21 cellular contexts compared by ENCODE assay signal in the genomic region with DNA sequence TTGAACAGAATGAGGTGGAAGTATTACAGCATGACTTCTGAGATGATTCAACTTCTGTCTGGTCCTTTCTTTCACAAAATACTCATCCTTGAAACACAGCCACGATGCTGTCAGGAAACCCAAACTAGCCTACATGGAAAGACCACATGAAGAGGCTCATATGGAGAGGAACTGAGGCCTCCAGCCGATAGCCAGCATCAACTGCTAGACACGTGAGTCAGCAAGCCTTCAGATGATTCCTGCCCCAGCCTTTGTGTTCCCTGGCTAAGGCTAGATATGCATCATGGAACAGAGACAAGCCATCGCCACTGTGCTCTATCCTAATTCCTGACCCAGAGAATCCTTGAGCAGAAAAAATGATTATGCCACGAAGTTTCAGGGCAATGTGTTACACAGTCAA.
DNase-seq lines count a peak whose midpoint lies in the region; ATAC-seq and TF ChIP-seq lines count a peak whose summit lies in the region.
"Had no signal": no experiment of that assay in that cellular context is flagged by ENCODE, and none has a peak within 500 bp of the region (broad histone marks: within the 10 kb centered on the region; RNA-seq: fewer than 3 reads in every experiment).

No MANE protein-coding gene starts in this region.

- peaks cover 22% of the 10 kb centered on the region for H3K4me1 ChIP-seq in GM23248 (ENCODE audit: insufficient read depth)
- H3K4me1 ChIP-seq in SK-N-SH (ENCODE audit: control insufficient read depth in 1 of 2, insufficient read depth in 2 of 2, low read depth in 1 of 2, low read length in 1 of 2) = peaks cover 0 to 11% of the 10 kb centered on the region in 2 experiments; a peak in 1 of 4 replicates
- H3K4me1 ChIP-seq in fibroblast of lung (ENCODE audit: control insufficient read depth, extremely low read depth, insufficient read depth, low read length) = peaks cover 2% of the 10 kb centered on the region
- no peaks in the 10 kb centered on the region for H3K4me1 ChIP-seq in left lung
- H3K4me1 ChIP-seq: breast epithelium, pancreas, sigmoid colon had no signal

- no peak overlapping the region for H3K9ac ChIP-seq in GM23248
- H3K9ac ChIP-seq in SK-N-SH = no peak overlapping the region
- H3K9ac ChIP-seq in fibroblast of lung (ENCODE audit: insufficient read depth, low read length) = no peak overlapping the region

- H3F3A ChIP-seq in GM23248 (ENCODE audit: insufficient read depth) = peaks cover 22% of the 10 kb centered on the region; the same call in 1 of the 2 replicates
- H3F3A ChIP-seq in SK-N-SH (replicated peaks; ENCODE audit: insufficient read depth) = peaks cover 14% of the 10 kb centered on the region

- H3K27ac ChIP-seq in GM23248 = no peak overlapping the region
- peak overlapping the region in 1 of 2 experiments; percentile 56; a peak in 2 of 4 replicates for H3K27ac ChIP-seq in SK-N-SH (ENCODE audit: low read depth in 2 of 2, low read length in 1 of 2)
- H3K27ac ChIP-seq in fibroblast of lung (ENCODE audit: insufficient read depth, low read length) = no peak overlapping the region
- no peak overlapping the region for H3K27ac ChIP-seq in left lung
- H3K27ac ChIP-seq: breast epithelium, pancreas, sigmoid colon had no signal

- DNase-seq in GM23248 = peak; percentile 68
- no peak for DNase-seq in SK-N-SH
- DNase-seq in fibroblast of lung (ENCODE audit: low read depth in 2 of 2) = peak; percentile 42 to 76
- DNase-seq in renal cortical epithelial cell (ENCODE audit: low read depth) = peak; percentile 32
- DNase-seq in left lung = no peak
- DNase-seq in activated T-cell treated with anti-CD3 and anti-CD28 coated beads, Interleukin-2, amount 50 U/mL, for 48 hours = no peak
- DNase-seq in HT-29 (ENCODE audit: low spot score) = no peak
- DNase-seq in NCI-H2081 (lab: John Stamatoyannopoulos, UW) = no peak
- DNase-seq: activated CD4-positive, alpha-beta T cell treated with anti-CD3 and anti-CD28 coated beads, Interleukin-2, amount 50 U/mL, for 1 hour; activated naive CD4-positive, alpha-beta T cell treated with anti-CD3 and anti-CD28 coated beads for 36 hours; activated T-cell treated with anti-CD3 and anti-CD28 coated beads for 4 hours; AML-193; MM.1S; NCI-H187; NCI-H446; NK-92 treated with Interleukin-12 subunit alpha and Interleukin-12 subunit beta, amount 100 ng/mL, for 24 hours; pancreas; sigmoid colon; stimulated activated CD4-positive, alpha-beta T cell treated with anti-CD3 and anti-CD28 coated beads, Interleukin-2, amount 100 ng/mL, for 48 hours; T-helper 1 cell had no signal

- H3K36me3 ChIP-seq in GM23248 (ENCODE audit: low read depth) (no peaks in the 10 kb centered on the region), SK-N-SH (replicated peaks in 1 of 2; ENCODE audit: control insufficient read depth in 1 of 2, insufficient read depth in 2 of 2, low read length in 1 of 2) (no peaks in the 10 kb centered on the region), fibroblast of lung (ENCODE audit: control insufficient read depth, insufficient read depth, low read length) (no peaks in the 10 kb centered on the region), left lung (no peaks in the 10 kb centered on the region)
- H3K36me3 ChIP-seq: breast epithelium, pancreas, sigmoid colon had no signal

- CTCF ChIA-PET in SK-N-SH (lab: Yijun Ruan, JAX) = no interaction called here

- in situ Hi-C loops in GM23248 (cut with MboI) = no loop called here

- no peaks in the 10 kb centered on the region for H3K79me2 ChIP-seq in GM23248 (ENCODE audit: insufficient read depth)
- no peaks in the 10 kb centered on the region for H3K79me2 ChIP-seq in SK-N-SH (ENCODE audit: insufficient read depth)
- no peaks in the 10 kb centered on the region for H3K79me2 ChIP-seq in fibroblast of lung (ENCODE audit: control insufficient read depth, insufficient read depth, low read length)

- H3K4me3 ChIP-seq in GM23248 (no peak overlapping the region), SK-N-SH (ENCODE audit: low read depth in 2 of 2, low read length in 1 of 2) (no peak overlapping the region), fibroblast of lung (replicated peaks in 1 of 4; ENCODE audit: control extremely low read depth in 1 of 4, insufficient read depth in 1 of 4, low read depth in 3 of 4, low read length in 4 of 4) (no peak overlapping the region), left lung (no peak overlapping the region)
- H3K4me3 ChIP-seq: breast epithelium, pancreas, sigmoid colon had no signal

- POLR2A ChIA-PET in SK-N-SH (lab: Yijun Ruan, JAX) = no interaction called here

- H3K9me3 ChIP-seq in GM23248 (ENCODE audit: low read depth) = no peaks in the 10 kb centered on the region
- H3K9me3 ChIP-seq in SK-N-SH = no peaks in the 10 kb centered on the region
- H3K9me3 ChIP-seq in fibroblast of lung (ENCODE audit: control insufficient read depth, insufficient read depth, low read depth, low read length) = no peaks in the 10 kb centered on the region
- no peaks in the 10 kb centered on the region for H3K9me3 ChIP-seq in left lung
- H3K9me3 ChIP-seq: breast epithelium, pancreas, sigmoid colon had no signal

- H4K20me1 ChIP-seq in GM23248 (ENCODE audit: insufficient read depth) = no peaks in the 10 kb centered on the region
- no peaks in the 10 kb centered on the region for H4K20me1 ChIP-seq in SK-N-SH (ENCODE audit: insufficient read depth)
- H4K20me1 ChIP-seq in fibroblast of lung (ENCODE audit: control insufficient read depth, extremely low read depth, insufficient read depth, low read length) = no peaks in the 10 kb centered on the region

- TF ChIP-seq CTCF in SK-N-SH (IDR thresholded peaks at IDR 0.05) (no peak), fibroblast of lung (conservative IDR thresholded peaks at IDR 0.05 in 1 of 2, IDR thresholded peaks at IDR 0.05 in 1 of 2; ENCODE audit: low read depth in 1 of 2, low read length in 2 of 2) (no peak), left lung (IDR thresholded peaks at IDR 0.05) (no peak)

- H3K4me2 ChIP-seq in GM23248 (ENCODE audit: unreplicated experiment) = no peak overlapping the region
- H3K4me2 ChIP-seq in SK-N-SH = no peak overlapping the region; the same call in 1 of the 2 replicates
- H3K4me2 ChIP-seq in fibroblast of lung (ENCODE audit: extremely low read depth, insufficient read depth, low read length) = no peak overlapping the region

- ATAC-seq in left lung = no peak

- 2% methylated on average over 5 of the region's 5 CpGs for WGBS in GM23248 (ENCODE audit: low coverage in 1 of 2, low lambda C conversion rate in 2 of 2, missing lambda C conversion rate in 2 of 2), 2 experiments
- 10% methylated on average over 5 of the region's 5 CpGs for WGBS in SK-N-SH (ENCODE audit: low lambda C conversion rate)

- peaks cover 5% of the 10 kb centered on the region; the same call in 1 of the 2 replicates for H3K27me3 ChIP-seq in GM23248 (replicated peaks; ENCODE audit: insufficient read depth)
- no peaks in the 10 kb centered on the region for H3K27me3 ChIP-seq in SK-N-SH (ENCODE audit: insufficient read depth)
- no peaks in the 10 kb centered on the region for H3K27me3 ChIP-seq in fibroblast of lung (ENCODE audit: control insufficient read depth, insufficient read depth, low read length)
- peaks cover 5 to 27% of the 10 kb centered on the region in 2 donors for H3K27me3 ChIP-seq in left lung
- H3K27me3 ChIP-seq: breast epithelium, pancreas had no signal

- no peaks in the 10 kb centered on the region for H3K9me2 ChIP-seq in GM23248 (ENCODE audit: insufficient read depth)
- no peaks in the 10 kb centered on the region for H3K9me2 ChIP-seq in SK-N-SH

- intact Hi-C loops in left lung (cut with DNase I) = no loop called here

- H2AFZ ChIP-seq in GM23248 = no peak overlapping the region
- peak overlapping the region; percentile 29; the same call in 1 of the 2 replicates for H2AFZ ChIP-seq in SK-N-SH (ENCODE audit: low read depth)
- H2AFZ ChIP-seq in fibroblast of lung (ENCODE audit: low read length) = no peak overlapping the region

- no peak for TF ChIP-seq RAD21 in SK-N-SH (IDR thresholded peaks at IDR 0.05; ENCODE audit: low read length)

- TF ChIP-seq EP300 in SK-N-SH (IDR thresholded peaks at IDR 0.05; ENCODE audit: borderline replicate concordance in 1 of 2, low read depth in 1 of 2, low read length in 1 of 2) = no peak

TF ChIP-seq in SK-N-SH, 30 proteins besides CTCF, POLR2A, EP300 and RAD21:
- TF ChIP-seq POLR2AphosphoS5 (IDR thresholded peaks at IDR 0.05; ENCODE audit: low read depth, low read length) (no peak), FOSL2 (IDR thresholded peaks at IDR 0.05; ENCODE audit: borderline replicate concordance, low read depth) (0 out of 2 replicates have a peak, but pooled peaks have one; percentile 2)
- TF ChIP-seq, protein P1, sequence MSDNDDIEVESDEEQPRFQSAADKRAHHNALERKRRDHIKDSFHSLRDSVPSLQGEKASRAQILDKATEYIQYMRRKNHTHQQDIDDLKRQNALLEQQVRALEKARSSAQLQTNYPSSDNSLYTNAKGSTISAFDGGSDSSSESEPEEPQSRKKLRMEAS (IDR thresholded peaks at IDR 0.05; ENCODE audit: low read depth) = 0 out of 2 replicates have a peak, but pooled peaks have one; percentile 13

Comparison
In these comparisons a context has a peak if more than half of its experiments do, and no peak if none do; other contexts are left out.
1. DNase-seq: peak in GM23248 (single experiment), fibroblast of lung (2 of 2) and renal cortical epithelial cell (single experiment); none in SK-N-SH (single experiment), left lung (0 of 2), activated T-cell treated with anti-CD3 and anti-CD28 coated beads, Interleukin-2, amount 50 U/mL, for 48 hours (0 of 2), HT-29 (single experiment) and NCI-H2081 (0 of 2).